22 cellular contexts compared by ENCODE assay signal in genomic region chr2:120985997-120986651, GRCh38.
DNase-seq lines count a peak whose midpoint lies in the region; ATAC-seq and TF ChIP-seq lines count a peak whose summit lies in the region.
"Had no signal": no experiment of that assay in that cellular context is flagged by ENCODE, and none has a peak within 500 bp of the region (broad histone marks: within the 10 kb centered on the region; RNA-seq: fewer than 3 reads in every experiment).

No MANE protein-coding gene starts in this region.

- no peaks in the 10 kb centered on the region for H3K4me1 ChIP-seq in sigmoid colon
- H3K4me1 ChIP-seq: HAP-1 had no signal

- H3K27me3 Mint-ChIP-seq in CD14-positive monocyte (ENCODE audit: low read depth in 3 of 3), result peaks cover 0 to 2% (median 0%) of the 10 kb centered on the region in 3 donors
- H3K27me3 Mint-ChIP-seq: CD4-positive, CD25-positive, alpha-beta regulatory T cell had no signal

- H3K4me3 Mint-ChIP-seq in CD14-positive monocyte, result no peak overlapping the region
- H3K4me3 Mint-ChIP-seq: CD4-positive, CD25-positive, alpha-beta regulatory T cell; GM23338; HFFc6 had no signal

- TF ChIP-seq POLR2A in sigmoid colon (IDR thresholded peaks at IDR 0.05), result no peak

- TF ChIP-seq EP300 in sigmoid colon (IDR thresholded peaks at IDR 0.05), result no peak

- no peak overlapping the region for H3K27ac Mint-ChIP-seq in CD14-positive monocyte
- H3K27ac Mint-ChIP-seq: CD4-positive, CD25-positive, alpha-beta regulatory T cell; GM23338; HFFc6 had no signal

- WGBS in sigmoid colon, 2 donors, result 86 to 88% methylated on average over 27 of the region's 27 CpGs

- H3K4me1 Mint-ChIP-seq in CD14-positive monocyte, result no peaks in the 10 kb centered on the region
- H3K4me1 Mint-ChIP-seq: CD4-positive, CD25-positive, alpha-beta regulatory T cell had no signal

- DNase-seq in activated effector memory CD4-positive, alpha-beta T cell treated with anti-CD3 and anti-CD28 coated beads, Interleukin-2, amount 50 U/mL, for 16 hours, result peak; percentile 60
- DNase-seq in activated effector memory CD4-positive, alpha-beta T cell treated with Interleukin-2 at 50 U/mL for 16 hours, result no peak
- DNase-seq in CD14-positive monocyte (ENCODE audit: low spot score) (peak; percentile 43), mesenteric fat pad (ENCODE audit: low spot score) (peak; percentile 69), sigmoid colon (peak; percentile 59), substantia nigra (lab: John Stamatoyannopoulos, UW) (no peak), GM03348 (ENCODE audit: low spot score) (no peak)
- DNase-seq: CD4-positive, CD25-positive, alpha-beta regulatory T cell; HFFc6; IMR-90; NCI-H1092; NCI-H1417 treated with DMSO at 0.1 percent for 48 hours; NCI-H1694 treated with DMSO at 0.1 percent for 48 hours; NCI-H2081; NCI-H2227 treated with DMSO at 0.1 percent for 48 hours; NCI-H526 treated with DMSO at 0.1 percent for 48 hours; PC-9; SHP77 treated with DMSO at 0.1 percent for 48 hours had no signal

- no peak overlapping the region for H3K27ac ChIP-seq in sigmoid colon
- no peak overlapping the region for H3K27ac ChIP-seq in substantia nigra (ENCODE audit: low read depth, low read length, poor library complexity, severe bottlenecking)
- H3K27ac ChIP-seq: KMS-11, PC-9 had no signal

- intact Hi-C loops in CD14-positive monocyte (cut with micrococcal nuclease), result no loop called here
- intact Hi-C loops in sigmoid colon (cut with DNase I), result no loop called here

- H3K27me3 ChIP-seq in sigmoid colon, result no peaks in the 10 kb centered on the region

- no peaks in the 10 kb centered on the region for H3K9me3 ChIP-seq in sigmoid colon
- H3K9me3 ChIP-seq: HAP-1 had no signal

- H3K36me3 ChIP-seq in sigmoid colon, result peaks cover 10 to 80% (median 41%) of the 10 kb centered on the region in 4 donors

- no peak for ATAC-seq in GM19324 (IDR thresholded peaks at IDR 0.05; ENCODE audit: low FRiP score, unreplicated experiment)
- ATAC-seq: GM23338 had no signal

- TF ChIP-seq CTCF in CD14-positive monocyte (IDR thresholded peaks at IDR 0.05) (no peak), sigmoid colon (IDR thresholded peaks at IDR 0.05) (no peak)

- H3K4me3 ChIP-seq in sigmoid colon, result no peak overlapping the region
- H3K4me3 ChIP-seq: GM23338, HAP-1, PC-9 had no signal

- H3K9me3 Mint-ChIP-seq in CD14-positive monocyte, result peaks cover 2 to 17% (median 8%) of the 10 kb centered on the region in 7 donors
- H3K9me3 Mint-ChIP-seq: GM23338, HFFc6 had no signal

- H3K36me3 Mint-ChIP-seq in CD14-positive monocyte, result no peaks in the 10 kb centered on the region
- H3K36me3 Mint-ChIP-seq: CD4-positive, CD25-positive, alpha-beta regulatory T cell had no signal

Comparison
In these comparisons a context has a peak if more than half of its experiments do, and no peak if none do; other contexts are left out.
1. DNase-seq: peak in activated effector memory CD4-positive, alpha-beta T cell treated with anti-CD3 and anti-CD28 coated beads, Interleukin-2, amount 50 U/mL, for 16 hours (single experiment), CD14-positive monocyte (single experiment), mesenteric fat pad (single experiment) and sigmoid colon (single experiment); none in activated effector memory CD4-positive, alpha-beta T cell treated with Interleukin-2 at 50 U/mL for 16 hours (single experiment), substantia nigra (0 of 49) and GM03348 (single experiment).